26 cellular contexts compared by ENCODE assay signal in genomic region chr1:89675677-89676076, GRCh38. TPM values are rescaled to one million over a fixed set of nuclear protein-coding genes. Genes with fewer than 3 reads are reported as not detected.
A peak's percentile ranks its signal among the peaks of the same experiment; 100 is the strongest.
DNase-seq lines count a peak whose midpoint lies in the region; ATAC-seq and TF ChIP-seq lines count a peak whose summit lies in the region.
"Had no signal": no experiment of that assay in that cellular context is flagged by ENCODE, and none has a peak within 500 bp of the region (broad histone marks: within the 10 kb centered on the region; RNA-seq: fewer than 3 reads in every experiment).

No MANE protein-coding gene starts in this region.

- H3K27ac ChIP-seq in H9 (ENCODE audit: insufficient read length, low read depth, low read length): no peak overlapping the region
- H3K27ac ChIP-seq: 22Rv1, C4-2B, GM23248, hepatocyte, ovary had no signal

- H2BK120ac ChIP-seq in H9 (ENCODE audit: low read depth, low read length, poor library complexity, severe bottlenecking): no peak overlapping the region

- no peak overlapping the region for H4K8ac ChIP-seq in H9 (replicated peaks; ENCODE audit: insufficient read length, low read depth, low read length)

- no peak for DNase-seq in T-helper 1 cell
- DNase-seq in activated naive CD4-positive, alpha-beta T cell treated with anti-CD3 and anti-CD28 coated beads, Interleukin-2, amount 10 ng/mL, durations not matched to agents 7 days and 5 days: no peak
- DNase-seq in activated naive CD8-positive, alpha-beta T cell treated with anti-CD3 and anti-CD28 coated beads, Interleukin-2, amount 50 U/mL, for 24 hours: no peak
- DNase-seq in stimulated activated naive CD8-positive, alpha-beta T cell treated with anti-CD3 and anti-CD28 coated beads, Interleukin-15, amount 100 ng/mL, for 72 hours: no peak
- no peak for DNase-seq in H9
- DNase-seq: activated CD4-positive, alpha-beta T cell treated with anti-CD3 and anti-CD28 coated beads for 4 hours; activated gamma-delta T cell treated with Interleukin-2 at 50 U/mL for 16 hours; DND-41; GM23248; left cardiac atrium; NCI-H146; NCI-H226; NCI-H526 treated with DMSO at 0.1 percent for 48 hours; NK-92 treated with Interleukin-12 subunit alpha and Interleukin-12 subunit beta, amount 100 ng/mL, for 24 hours; ovary; stimulated activated CD4-positive, alpha-beta T cell treated with anti-CD3 and anti-CD28 coated beads, Interleukin-15, amount 100 ng/mL, for 24 hours; stimulated activated CD4-positive, alpha-beta T cell treated with anti-CD3 and anti-CD28 coated beads, Interleukin-4, amount 100 ng/mL, for 4 hours had no signal

- H3K4me1 ChIP-seq in H9 (ENCODE audit: insufficient read depth, low read length): 0 out of 2 replicates have a peak, but pooled peaks cover 2% of the 10 kb centered on the region

- no peak overlapping the region for H3K14ac ChIP-seq in H9 (ENCODE audit: insufficient read depth, low read length)

- H3K9me3 ChIP-seq in H9 (ENCODE audit: control insufficient read depth, low read depth, low read length): no peaks in the 10 kb centered on the region
- H3K9me3 ChIP-seq: ovary had no signal

- H3K4ac ChIP-seq in H9 (ENCODE audit: low read depth, low read length): no peak overlapping the region

- no peak overlapping the region for H4K5ac ChIP-seq in H9 (ENCODE audit: insufficient read length, low read depth, low read length)

- no peaks in the 10 kb centered on the region for H3K23me2 ChIP-seq in H9 (ENCODE audit: insufficient read length, low read depth, low read length, poor library complexity, severe bottlenecking)

- CTCF ChIA-PET in activated naive CD4-positive, alpha-beta T cell treated with anti-CD3 and anti-CD28 coated beads, Interleukin-2, amount 10 ng/mL, durations not matched to agents 7 days and 5 days (lab: Charles Lee): no interaction called here

- no peak overlapping the region for H2BK5ac ChIP-seq in H9 (ENCODE audit: insufficient read length, low read length)

- no peak overlapping the region for H3K4me3 Mint-ChIP-seq in T-helper 1 cell treated with Interleukin-12 subunit alpha and Interleukin-12 subunit beta and Interleukin-4 antibody, amounts not matched to agents 30 μg/mL and 1 μg/mL, for 36 hours
- peak overlapping the region; percentile 62 for H3K4me3 Mint-ChIP-seq in activated naive CD4-positive, alpha-beta T cell treated with anti-CD3 and anti-CD28 coated beads, Interleukin-2, amount 50 U/mL, for 24 hours
- no peak overlapping the region for H3K4me3 Mint-ChIP-seq in activated naive CD4-positive, alpha-beta T cell treated with anti-CD3 and anti-CD28 coated beads, Interleukin-2, amount 10 ng/mL, durations not matched to agents 7 days and 5 days
- no peak overlapping the region for H3K4me3 Mint-ChIP-seq in activated naive CD8-positive, alpha-beta T cell treated with anti-CD3 and anti-CD28 coated beads, Interleukin-2, amount 50 U/mL, for 24 hours
- peak overlapping the region in 1 of 2 donors; percentile 4 for H3K4me3 Mint-ChIP-seq in stimulated activated naive CD8-positive, alpha-beta T cell treated with anti-CD3 and anti-CD28 coated beads, Interleukin-15, amount 100 ng/mL, for 72 hours
- no peak overlapping the region for H3K4me3 Mint-ChIP-seq in H9
- H3K4me3 Mint-ChIP-seq: IgD-negative memory B cell, neural crest cell, type B pancreatic cell had no signal

- no peaks in the 10 kb centered on the region for H3K27me3 ChIP-seq in H9 (ENCODE audit: insufficient read depth, low read length)
- H3K27me3 ChIP-seq: hepatocyte, ovary had no signal

- H2BK12ac ChIP-seq in H9 (ENCODE audit: insufficient read length, low read depth, low read length): no peak overlapping the region

- H3K9me3 Mint-ChIP-seq in T-helper 1 cell treated with Interleukin-12 subunit alpha and Interleukin-12 subunit beta and Interleukin-4 antibody, amounts not matched to agents 30 μg/mL and 1 μg/mL, for 36 hours: peaks cover 9% of the 10 kb centered on the region
- H3K9me3 Mint-ChIP-seq in activated naive CD4-positive, alpha-beta T cell treated with anti-CD3 and anti-CD28 coated beads, Interleukin-2, amount 50 U/mL, for 24 hours: peaks cover 11% of the 10 kb centered on the region
- peaks cover 6% of the 10 kb centered on the region for H3K9me3 Mint-ChIP-seq in activated naive CD4-positive, alpha-beta T cell treated with anti-CD3 and anti-CD28 coated beads, Interleukin-2, amount 10 ng/mL, durations not matched to agents 7 days and 5 days
- peaks cover 11% of the 10 kb centered on the region for H3K9me3 Mint-ChIP-seq in activated naive CD8-positive, alpha-beta T cell treated with anti-CD3 and anti-CD28 coated beads, Interleukin-2, amount 50 U/mL, for 24 hours
- H3K9me3 Mint-ChIP-seq in stimulated activated naive CD8-positive, alpha-beta T cell treated with anti-CD3 and anti-CD28 coated beads, Interleukin-15, amount 100 ng/mL, for 72 hours: peaks cover 9 to 15% of the 10 kb centered on the region in 2 donors
- no peaks in the 10 kb centered on the region for H3K9me3 Mint-ChIP-seq in H9
- H3K9me3 Mint-ChIP-seq: IgD-negative memory B cell had no signal

- H2AFZ ChIP-seq in H9 (ENCODE audit: low read length): no peak overlapping the region
- H2AFZ ChIP-seq: GM23248, hepatocyte had no signal

- H3K36me3 Mint-ChIP-seq in T-helper 1 cell treated with Interleukin-12 subunit alpha and Interleukin-12 subunit beta and Interleukin-4 antibody, amounts not matched to agents 30 μg/mL and 1 μg/mL, for 36 hours (ENCODE audit: low read depth): peaks cover 34% of the 10 kb centered on the region
- H3K36me3 Mint-ChIP-seq in activated naive CD4-positive, alpha-beta T cell treated with anti-CD3 and anti-CD28 coated beads, Interleukin-2, amount 50 U/mL, for 24 hours: peaks cover 48% of the 10 kb centered on the region
- H3K36me3 Mint-ChIP-seq in activated naive CD4-positive, alpha-beta T cell treated with anti-CD3 and anti-CD28 coated beads, Interleukin-2, amount 10 ng/mL, durations not matched to agents 7 days and 5 days: peaks cover 73% of the 10 kb centered on the region
- H3K36me3 Mint-ChIP-seq in activated naive CD8-positive, alpha-beta T cell treated with anti-CD3 and anti-CD28 coated beads, Interleukin-2, amount 50 U/mL, for 24 hours (ENCODE audit: low read depth): peaks cover 70% of the 10 kb centered on the region
- H3K36me3 Mint-ChIP-seq in H9 (ENCODE audit: insufficient read depth in 1 of 3, low read depth in 3 of 3): no peaks in the 10 kb centered on the region

- H3K4me1 Mint-ChIP-seq in T-helper 1 cell treated with Interleukin-12 subunit alpha and Interleukin-12 subunit beta and Interleukin-4 antibody, amounts not matched to agents 30 μg/mL and 1 μg/mL, for 36 hours (ENCODE audit: low read depth): peaks cover 56% of the 10 kb centered on the region
- peaks cover 88% of the 10 kb centered on the region for H3K4me1 Mint-ChIP-seq in activated naive CD4-positive, alpha-beta T cell treated with anti-CD3 and anti-CD28 coated beads, Interleukin-2, amount 50 U/mL, for 24 hours
- H3K4me1 Mint-ChIP-seq in activated naive CD4-positive, alpha-beta T cell treated with anti-CD3 and anti-CD28 coated beads, Interleukin-2, amount 10 ng/mL, durations not matched to agents 7 days and 5 days: peaks cover 62% of the 10 kb centered on the region
- peaks cover 89% of the 10 kb centered on the region for H3K4me1 Mint-ChIP-seq in activated naive CD8-positive, alpha-beta T cell treated with anti-CD3 and anti-CD28 coated beads, Interleukin-2, amount 50 U/mL, for 24 hours
- H3K4me1 Mint-ChIP-seq in stimulated activated naive CD8-positive, alpha-beta T cell treated with anti-CD3 and anti-CD28 coated beads, Interleukin-15, amount 100 ng/mL, for 72 hours: peaks cover 85% of the 10 kb centered on the region
- H3K4me1 Mint-ChIP-seq in H9: no peaks in the 10 kb centered on the region
- H3K4me1 Mint-ChIP-seq: neural crest cell had no signal

- H3K27ac Mint-ChIP-seq in T-helper 1 cell treated with Interleukin-12 subunit alpha and Interleukin-12 subunit beta and Interleukin-4 antibody, amounts not matched to agents 30 μg/mL and 1 μg/mL, for 36 hours: peak overlapping the region; percentile 2
- peak overlapping the region; percentile 96 for H3K27ac Mint-ChIP-seq in activated naive CD4-positive, alpha-beta T cell treated with anti-CD3 and anti-CD28 coated beads, Interleukin-2, amount 50 U/mL, for 24 hours
- no peak overlapping the region for H3K27ac Mint-ChIP-seq in activated naive CD4-positive, alpha-beta T cell treated with anti-CD3 and anti-CD28 coated beads, Interleukin-2, amount 10 ng/mL, durations not matched to agents 7 days and 5 days
- peak overlapping the region; percentile 83 for H3K27ac Mint-ChIP-seq in activated naive CD8-positive, alpha-beta T cell treated with anti-CD3 and anti-CD28 coated beads, Interleukin-2, amount 50 U/mL, for 24 hours
- H3K27ac Mint-ChIP-seq in stimulated activated naive CD8-positive, alpha-beta T cell treated with anti-CD3 and anti-CD28 coated beads, Interleukin-15, amount 100 ng/mL, for 72 hours: peak overlapping the region in 1 of 2 donors; percentile 95
- H3K27ac Mint-ChIP-seq in H9: no peak overlapping the region
- H3K27ac Mint-ChIP-seq: type B pancreatic cell had no signal

- no peak overlapping the region for H3K18ac ChIP-seq in H9 (ENCODE audit: insufficient read length, low read depth, low read length)

- no peak overlapping the region for H3K9ac ChIP-seq in H9 (ENCODE audit: extremely low read depth, insufficient read length, low read length)
- H3K9ac ChIP-seq: GM23248 had no signal

- H3K79me2 ChIP-seq in H9 (ENCODE audit: insufficient read depth, low read length): no peaks in the 10 kb centered on the region
- H3K79me2 ChIP-seq: hepatocyte had no signal

- no peaks in the 10 kb centered on the region for H3K79me1 ChIP-seq in H9 (ENCODE audit: insufficient read depth, low read depth, low read length, poor library complexity, severe bottlenecking)

- H2AK5ac ChIP-seq in H9 (ENCODE audit: insufficient read length, low read length): no peak overlapping the region

- no peak overlapping the region for H2BK20ac ChIP-seq in H9 (ENCODE audit: low read depth, low read length, poor library complexity, severe bottlenecking)

- no peak overlapping the region for H3K4me2 ChIP-seq in H9 (ENCODE audit: insufficient read depth, insufficient read length, low read length)
- H3K4me2 ChIP-seq: hepatocyte had no signal

- no peak overlapping the region for H2BK15ac ChIP-seq in H9 (ENCODE audit: low read depth, low read length)

- no peaks in the 10 kb centered on the region for H3K27me3 Mint-ChIP-seq in T-helper 1 cell treated with Interleukin-12 subunit alpha and Interleukin-12 subunit beta and Interleukin-4 antibody, amounts not matched to agents 30 μg/mL and 1 μg/mL, for 36 hours (ENCODE audit: low read depth)
- H3K27me3 Mint-ChIP-seq in activated naive CD4-positive, alpha-beta T cell treated with anti-CD3 and anti-CD28 coated beads, Interleukin-2, amount 50 U/mL, for 24 hours: no peaks in the 10 kb centered on the region
- no peaks in the 10 kb centered on the region for H3K27me3 Mint-ChIP-seq in activated naive CD4-positive, alpha-beta T cell treated with anti-CD3 and anti-CD28 coated beads, Interleukin-2, amount 10 ng/mL, durations not matched to agents 7 days and 5 days
- no peaks in the 10 kb centered on the region for H3K27me3 Mint-ChIP-seq in activated naive CD8-positive, alpha-beta T cell treated with anti-CD3 and anti-CD28 coated beads, Interleukin-2, amount 50 U/mL, for 24 hours
- no peaks in the 10 kb centered on the region for H3K27me3 Mint-ChIP-seq in stimulated activated naive CD8-positive, alpha-beta T cell treated with anti-CD3 and anti-CD28 coated beads, Interleukin-15, amount 100 ng/mL, for 72 hours
- no peaks in the 10 kb centered on the region for H3K27me3 Mint-ChIP-seq in H9 (ENCODE audit: low read depth)
- H3K27me3 Mint-ChIP-seq: IgD-negative memory B cell had no signal

- H4K20me1 ChIP-seq in H9 (ENCODE audit: control insufficient read depth, insufficient read depth, insufficient read length): no peaks in the 10 kb centered on the region

- H3K56ac ChIP-seq in H9 (ENCODE audit: insufficient read length, low read depth, low read length): no peak overlapping the region

- no CpG with 5 or more reads among the region's 4 CpGs for WGBS in H9 (ENCODE audit: extremely low coverage, insufficient read length, low lambda C conversion rate)

- H4K91ac ChIP-seq in H9 (ENCODE audit: insufficient read length, low read depth, low read length): no peak overlapping the region

- no peak for TF ChIP-seq CTCF in H9 (conservative IDR thresholded peaks at IDR 0.05)

- H3K23ac ChIP-seq in H9 (ENCODE audit: insufficient read length, low read depth, low read length): no peak overlapping the region

- H3T11ph ChIP-seq in H9 (ENCODE audit: low read length): no peak overlapping the region

- ATAC-seq in activated naive CD8-positive, alpha-beta T cell treated with anti-CD3 and anti-CD28 coated beads, Interleukin-2, amount 50 U/mL, for 24 hours: peak; percentile 41
- peak; percentile 66 for ATAC-seq in stimulated activated naive CD8-positive, alpha-beta T cell treated with anti-CD3 and anti-CD28 coated beads, Interleukin-15, amount 100 ng/mL, for 72 hours
- ATAC-seq in HG02642 (IDR thresholded peaks at IDR 0.05; ENCODE audit: poor library complexity, unreplicated experiment): no peak
- ATAC-seq: left cardiac atrium had no signal

RNA-seq across cellular contexts. Expression of gene LRRC8C, which starts 42.8 kb away (rescaled TPM):
- 1.8 and 1.9 TPM in 2 replicates for total RNA-seq in H9 (2021)

Comparison
In these comparisons a context has a peak if more than half of its experiments do, and no peak if none do; other contexts are left out.
1. H3K27ac Mint-ChIP-seq: peak in T-helper 1 cell treated with Interleukin-12 subunit alpha and Interleukin-12 subunit beta and Interleukin-4 antibody, amounts not matched to agents 30 μg/mL and 1 μg/mL, for 36 hours (single experiment), activated naive CD4-positive, alpha-beta T cell treated with anti-CD3 and anti-CD28 coated beads, Interleukin-2, amount 50 U/mL, for 24 hours (single experiment) and activated naive CD8-positive, alpha-beta T cell treated with anti-CD3 and anti-CD28 coated beads, Interleukin-2, amount 50 U/mL, for 24 hours (single experiment); none in activated naive CD4-positive, alpha-beta T cell treated with anti-CD3 and anti-CD28 coated beads, Interleukin-2, amount 10 ng/mL, durations not matched to agents 7 days and 5 days (single experiment) and H9 (0 of 3).